In the genomic region with DNA sequence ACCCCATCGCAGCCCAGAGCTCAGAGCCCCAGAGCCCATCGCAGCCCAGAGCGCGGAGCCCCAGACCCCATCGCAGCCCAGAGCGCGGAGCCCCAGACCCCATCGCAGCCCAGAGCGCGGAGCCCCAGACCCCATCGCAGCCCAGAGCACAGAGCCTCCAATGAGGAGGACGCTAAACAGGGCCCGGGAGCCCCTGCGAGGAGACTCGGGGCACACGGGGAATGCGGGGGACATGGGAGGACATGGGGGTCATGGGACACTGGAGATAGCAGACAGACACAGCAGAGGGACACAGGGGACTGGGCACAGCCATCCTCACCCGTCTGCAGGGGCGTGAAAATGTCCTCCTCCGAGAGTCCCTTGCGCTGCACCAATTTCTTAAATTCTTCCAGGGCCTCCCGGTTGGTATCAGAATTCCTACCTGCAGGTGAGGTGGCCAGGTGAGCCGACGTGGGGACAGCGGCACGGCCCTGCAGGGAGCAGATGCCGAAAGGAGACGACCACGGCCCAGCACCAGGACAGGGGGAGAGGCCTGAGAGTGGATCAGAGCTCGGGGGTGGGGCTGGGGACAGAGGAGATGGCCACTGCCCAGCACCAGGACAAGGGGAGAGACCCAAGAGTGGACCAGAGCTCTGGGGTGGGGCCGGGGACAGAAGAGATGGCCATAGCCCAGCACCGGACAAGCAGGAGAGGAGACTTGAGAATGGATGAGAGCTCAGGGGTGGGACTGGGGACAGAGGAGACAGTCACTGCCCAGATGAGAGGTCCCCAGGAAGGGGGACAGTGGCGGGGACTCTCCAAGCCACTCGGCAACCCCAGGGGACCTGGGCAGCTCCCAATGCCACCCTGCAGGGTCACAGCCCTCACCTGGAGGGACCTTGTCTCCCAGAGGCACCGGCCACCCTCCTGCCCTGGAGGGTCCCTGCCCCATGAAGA, we compare ENCODE assay signal across 20 cellular contexts. TPM values are rescaled to one million over a fixed set of nuclear protein-coding genes. Genes with fewer than 3 reads are reported as not detected.
"Had no signal": no experiment of that assay in that cellular context is flagged by ENCODE, and none has a peak within 500 bp of the region (broad histone marks: within the 10 kb centered on the region; RNA-seq: fewer than 3 reads in every experiment).

No MANE protein-coding gene starts in this region.

- H3K27me3 ChIP-seq: brain microvascular endothelial cell, tibial nerve had no signal

- DNase-seq: activated CD4-positive, CD25-positive, alpha-beta regulatory T cell treated with anti-CD3 and anti-CD28 coated beads, Interleukin-2, amount 50 U/mL, for 72 hours; activated effector memory CD4-positive, alpha-beta T cell treated with anti-CD3 and anti-CD28 coated beads, Interleukin-2, amount 50 U/mL, for 16 hours; activated naive CD4-positive, alpha-beta T cell treated with anti-CD3 and anti-CD28 coated beads, Interleukin-2, amount 50 U/mL, for 16 hours; brain microvascular endothelial cell; cortex of kidney; effector CD4-positive, alpha-beta T cell; heart right ventricle; kidney glomerular epithelial cell; left ventricle myocardium superior; naive thymus-derived CD8-positive, alpha-beta T cell; stimulated activated naive CD4-positive, alpha-beta T cell treated with Interleukin-2 at 50 U/mL for 16 hours; substantia nigra had no signal

- H3K4me3 ChIP-seq: heart right ventricle, tibial nerve had no signal

- H3K27ac Mint-ChIP-seq: memory B cell; naive thymus-derived CD8-positive, alpha-beta T cell; T-helper 1 cell treated with Interleukin-12 subunit alpha and Interleukin-12 subunit beta and Interleukin-4 antibody, amounts not matched to agents 30 μg/mL and 1 μg/mL, for 36 hours had no signal

- H3K4me1 ChIP-seq: heart right ventricle, parathyroid adenoma, tibial nerve had no signal

- H3K27ac ChIP-seq: brain microvascular endothelial cell, heart right ventricle, parathyroid adenoma, tibial nerve, VCaP had no signal

- H3K36me3 ChIP-seq: brain microvascular endothelial cell, heart right ventricle, tibial nerve had no signal

- H3K4me3 Mint-ChIP-seq: central memory CD8-positive, alpha-beta T cell; memory B cell; naive thymus-derived CD8-positive, alpha-beta T cell; T-helper 1 cell treated with Interleukin-12 subunit alpha and Interleukin-12 subunit beta and Interleukin-4 antibody, amounts not matched to agents 30 μg/mL and 1 μg/mL, for 36 hours had no signal

- H3K9me3 Mint-ChIP-seq: central memory CD8-positive, alpha-beta T cell; memory B cell; T-helper 1 cell treated with Interleukin-12 subunit alpha and Interleukin-12 subunit beta and Interleukin-4 antibody, amounts not matched to agents 30 μg/mL and 1 μg/mL, for 36 hours had no signal

- H3K4me1 Mint-ChIP-seq: central memory CD8-positive, alpha-beta T cell; memory B cell; naive thymus-derived CD8-positive, alpha-beta T cell had no signal

- ATAC-seq: esophagus mucosa; heart right ventricle; left ventricle myocardium superior; naive thymus-derived CD8-positive, alpha-beta T cell had no signal

RNA-seq across cellular contexts. Expression of a gene that starts 2.8 kb away (rescaled TPM):
- total RNA-seq: aorta; esophagus mucosa; left ventricle myocardium superior; naive thymus-derived CD8-positive, alpha-beta T cell; tibial nerve had no signal
